8 cellular contexts compared by ENCODE assay signal in the genomic region with DNA sequence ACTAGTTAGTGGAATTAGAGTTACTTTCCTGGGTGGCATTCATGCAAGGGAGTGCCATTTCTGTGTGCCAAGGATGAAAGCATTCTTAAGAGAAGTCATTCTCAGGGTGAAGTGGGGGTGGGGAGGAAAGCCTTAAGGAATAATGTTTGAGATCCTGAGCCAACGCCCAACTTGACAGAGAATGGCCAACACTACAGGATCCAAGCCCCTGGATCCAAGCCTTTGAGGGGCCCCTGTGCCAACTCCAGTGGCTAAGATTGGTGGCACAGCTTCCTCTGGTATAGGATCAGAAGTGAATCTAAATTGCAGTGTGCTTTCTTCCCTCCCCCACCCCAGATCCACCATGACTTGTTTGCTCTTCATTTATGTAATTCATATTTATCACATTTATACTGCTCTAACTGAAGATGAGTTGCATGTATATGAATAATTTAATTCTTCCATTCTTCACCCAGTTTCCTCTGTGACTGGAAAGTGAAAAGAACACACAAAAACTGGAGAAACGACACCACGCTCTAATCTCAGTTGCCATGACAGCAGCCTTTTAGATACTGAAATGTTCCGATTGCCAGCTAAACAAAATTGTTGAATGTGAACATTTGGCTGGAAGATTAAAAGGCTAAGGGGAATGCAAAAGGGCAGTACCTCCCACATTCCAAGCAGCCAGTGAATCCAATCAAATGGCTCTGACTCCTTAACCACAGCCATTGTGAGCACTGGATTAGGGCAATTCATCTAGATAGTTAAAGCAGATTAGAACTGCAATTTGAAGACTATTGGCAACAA. TPM values are rescaled to one million over a fixed set of nuclear protein-coding genes. Genes with fewer than 3 reads are reported as not detected.
A peak's percentile ranks its signal among the peaks of the same experiment; 100 is the strongest.
DNase-seq lines count a peak whose midpoint lies in the region; ATAC-seq and TF ChIP-seq lines count a peak whose summit lies in the region.

No MANE protein-coding gene starts in this region.

- peaks cover 11% of the 10 kb centered on the region for H3K4me1 Mint-ChIP-seq in HFFc6 (ENCODE audit: low read depth)

- 0 out of 2 replicates have a peak, but pooled peaks cover 4% of the 10 kb centered on the region for H3K36me3 Mint-ChIP-seq in HFFc6 (ENCODE audit: low read depth)

- DNase-seq in A673 (ENCODE audit: low spot score) (peak; percentile 37), HFFc6 (peak; percentile 85), amniotic epithelial cell (ENCODE audit: low read depth) (peak; percentile 97), iris pigment epithelial cell (ENCODE audit: low read depth) (peak; percentile 95), SKM-1 treated with dmso at 0.1 percent for 144 hours (lab: John Stamatoyannopoulos, UW; ENCODE audit: unreplicated experiment) (no peak), NOMO-1 treated with DMSO at 0.1 percent for 48 hours (lab: John Stamatoyannopoulos, UW; ENCODE audit: unreplicated experiment) (no peak)

- BruUV-seq in A673 (replicated peaks; lab: Mats Ljungman, UMichigan), result no TSS peak

- H3K9me3 Mint-ChIP-seq in HFFc6, result peaks cover 4% of the 10 kb centered on the region; the same call in 1 of the 2 replicates

- peaks cover 25% of the 10 kb centered on the region for H3K4me1 ChIP-seq in A673 (ENCODE audit: insufficient read depth, low read length, poor library complexity, severe bottlenecking)

- intact Hi-C loops in A673 (cut with micrococcal nuclease; ENCODE audit: unreplicated experiment), result no loop called here

- H3K4me3 ChIP-seq in A673 (ENCODE audit: low read depth, low read length, poor library complexity, severe bottlenecking), result no peak overlapping the region

- POLR2A ChIA-PET in A673 (lab: Charles Lee; ENCODE audit: low non-redundant PET), result no interaction called here

- H3K9me3 ChIP-seq in A673 (ENCODE audit: low read depth, low read length, poor library complexity, severe bottlenecking), result no peaks in the 10 kb centered on the region

- H3K27ac ChIP-seq in A673 (ENCODE audit: low read depth, low read length, poor library complexity, severe bottlenecking), result no peak overlapping the region

- peaks cover 33% of the 10 kb centered on the region for H3K27me3 Mint-ChIP-seq in HFFc6 (ENCODE audit: insufficient read depth)

- H3K36me3 ChIP-seq in A673 (ENCODE audit: insufficient read depth, low read length, poor library complexity, severe bottlenecking), result no peaks in the 10 kb centered on the region

- H3K4me3 Mint-ChIP-seq in HFFc6, result no peak overlapping the region; the same call in 1 of the 2 replicates

- H3K27ac Mint-ChIP-seq in HFFc6, result no peak overlapping the region

- ATAC-seq in GM21360 (IDR thresholded peaks at IDR 0.05; ENCODE audit: unreplicated experiment) (no peak), HG02970 (IDR thresholded peaks at IDR 0.05; ENCODE audit: low FRiP score, unreplicated experiment) (no peak)

- CTCF ChIA-PET in A673 (lab: Charles Lee), result no interaction called here

- H3K27me3 ChIP-seq in A673 (replicated peaks; ENCODE audit: insufficient read depth, low read depth, low read length, poor library complexity), result peaks cover 3% of the 10 kb centered on the region

- TF ChIP-seq CTCF in A673 (conservative IDR thresholded peaks at IDR 0.05; ENCODE audit: low read depth, low read length) (no peak), HFFc6 (IDR thresholded peaks at IDR 0.05) (no peak)

RNA-seq across cellular contexts. Expression of a gene that starts 4.5 kb away (rescaled TPM):
- total RNA-seq in A673 (2021), result 1.9 and 2.4 TPM in 2 replicates
- total RNA-seq in HFFc6 (2021; fragmentation: NEBNext Ultra II Directional; extraction: Animal tissue kit (Norgen Biotek cat#: 25700)), result under 1 TPM; 0.28 to 0.85 (median 0.33) TPM

Comparison
In these comparisons a context has a peak if more than half of its experiments do, and no peak if none do; other contexts are left out.
1. DNase-seq: peak in A673 (single experiment), HFFc6 (single experiment), amniotic epithelial cell (single experiment) and iris pigment epithelial cell (single experiment); none in SKM-1 treated with dmso at 0.1 percent for 144 hours (single experiment) and NOMO-1 treated with DMSO at 0.1 percent for 48 hours (single experiment).